39 cellular contexts compared by ENCODE assay signal in the genomic region with DNA sequence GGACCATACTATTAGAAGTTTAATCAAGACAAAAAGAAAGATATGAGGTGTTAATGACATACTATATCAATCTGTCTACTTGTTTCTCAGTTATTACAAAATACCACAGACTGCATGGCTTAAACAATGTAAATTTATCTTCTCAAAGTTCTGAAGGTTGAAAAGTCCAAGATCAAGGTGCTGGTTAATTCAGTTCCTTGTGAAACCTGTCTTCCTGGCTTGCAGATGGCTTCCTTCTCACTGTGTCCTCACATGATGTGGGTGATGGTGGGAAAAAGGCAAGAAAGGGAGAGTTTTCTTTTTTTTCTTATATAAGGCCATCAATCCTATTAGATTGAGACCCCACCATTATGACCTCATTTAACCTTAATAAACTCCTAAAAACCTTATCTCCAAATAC. TPM values are rescaled to one million over a fixed set of nuclear protein-coding genes. Genes with fewer than 3 reads are reported as not detected.
"Had no signal": no experiment of that assay in that cellular context is flagged by ENCODE, and none has a peak within 500 bp of the region (broad histone marks: within the 10 kb centered on the region; RNA-seq: fewer than 3 reads in every experiment).

No MANE protein-coding gene starts in this region.

- H3K4me3 ChIP-seq: MG63 had no signal

- H3K36me3 ChIP-seq: MG63 had no signal

- H3K27ac ChIP-seq: KMS-11 had no signal

- DNase-seq: Karpas-422, Kasumi-1, MG63, MM.1S, MV-4-11, NCI-H1048, NCI-H1092, NCI-H1092 treated with DMSO at 0.1 percent for 48 hours, NCI-H1105, NCI-H1105 treated with DMSO at 0.1 percent for 48 hours, NCI-H1417, NCI-H1417 treated with DMSO at 0.1 percent for 48 hours, NCI-H1436, NCI-H1436 treated with DMSO at 0.1 percent for 48 hours, NCI-H146, NCI-H1694, NCI-H1694 treated with DMSO at 0.1 percent for 48 hours, NCI-H187, NCI-H187 treated with DMSO at 0.1 percent for 48 hours, NCI-H1930, NCI-H2029, NCI-H2029 treated with DMSO at 0.1 percent for 48 hours, NCI-H2081, NCI-H2081 treated with DMSO at 0.1 percent for 48 hours, NCI-H2107, NCI-H2171, NCI-H2171 treated with DMSO at 0.1 percent for 48 hours, NCI-H2227 treated with DMSO at 0.1 percent for 48 hours, NCI-H226, NCI-H345, NCI-H446, NCI-H446 treated with DMSO at 0.1 percent for 48 hours, NCI-H510A, NCI-H510A treated with DMSO at 0.1 percent for 48 hours had no signal

RNA-seq across cellular contexts. Expression of a gene that starts 15.6 kb away (rescaled TPM):
- total RNA-seq: LHCN-M2, M059J, MCF 10A, NCI-H460 had no signal

RNA-seq across cellular contexts. Expression of a gene that starts 50.1 kb away (rescaled TPM):
- total RNA-seq: LHCN-M2, M059J had no signal
